In the genomic region with DNA sequence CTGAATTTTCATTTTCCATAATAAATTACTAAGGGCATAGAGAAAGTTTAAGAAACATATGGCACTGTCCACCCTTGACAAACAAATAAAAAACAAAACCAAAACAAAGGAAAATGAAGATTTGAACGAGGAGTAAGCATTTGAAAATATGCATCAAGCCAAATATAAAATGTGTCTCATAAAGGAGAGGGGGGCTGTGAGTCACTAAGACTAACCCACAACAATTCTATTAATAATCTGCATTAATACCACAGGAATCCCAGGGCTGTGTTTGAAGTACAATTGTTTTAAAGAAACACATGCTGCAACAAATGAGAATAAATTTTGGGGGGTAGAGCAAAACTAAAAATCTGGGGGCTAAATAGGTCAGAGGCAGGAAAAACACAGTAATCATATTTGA, we compare ENCODE assay signal across 14 cellular contexts. TPM values are rescaled to one million over a fixed set of nuclear protein-coding genes. Genes with fewer than 3 reads are reported as not detected.
DNase-seq lines count a peak whose midpoint lies in the region; ATAC-seq and TF ChIP-seq lines count a peak whose summit lies in the region.
"Had no signal": no experiment of that assay in that cellular context is flagged by ENCODE, and none has a peak within 500 bp of the region (broad histone marks: within the 10 kb centered on the region; RNA-seq: fewer than 3 reads in every experiment).

No MANE protein-coding gene starts in this region.

- H3K4me1 ChIP-seq in BLaER1 treated with 17β-estradiol and CSF1 and Interleukin-3, amounts not matched to agents 10 nM and 100 nM, result peaks cover 34 to 70% (median 50%) of the 10 kb centered on the region in 10 experiments
- H3K4me1 ChIP-seq in KMS-11 (ENCODE audit: low read depth, poor library complexity, severe bottlenecking) (peaks cover 21% of the 10 kb centered on the region), lower lobe of right lung (peaks cover 10% of the 10 kb centered on the region)

- H3K27ac ChIP-seq in BLaER1 treated with 17β-estradiol and CSF1 and Interleukin-3, amounts not matched to agents 10 nM and 100 nM, result peak overlapping the region in 9 of 11 experiments; percentile 43 to 67 (median 60); a peak in 18 of 22 replicates
- no peak overlapping the region for H3K27ac ChIP-seq in KMS-11
- no peak overlapping the region for H3K27ac ChIP-seq in lower lobe of right lung
- H3K27ac ChIP-seq: SJSA1 had no signal

- H2AFZ ChIP-seq in KMS-11 (ENCODE audit: low read depth), result no peak overlapping the region

- H3K27me3 Mint-ChIP-seq in activated naive CD8-positive, alpha-beta T cell, result no peaks in the 10 kb centered on the region

- H3K27ac Mint-ChIP-seq in activated naive CD8-positive, alpha-beta T cell, result peak overlapping the region; percentile 96

- peak overlapping the region; percentile 64 for H3K4me3 Mint-ChIP-seq in activated naive CD8-positive, alpha-beta T cell

- H3K27me3 ChIP-seq in BLaER1 treated with 17β-estradiol and CSF1 and Interleukin-3, amounts not matched to agents 10 nM and 100 nM, result no peaks in the 10 kb centered on the region
- H3K27me3 ChIP-seq in KMS-11 (ENCODE audit: insufficient read depth, low read depth), result no peaks in the 10 kb centered on the region
- no peaks in the 10 kb centered on the region for H3K27me3 ChIP-seq in lower lobe of right lung (ENCODE audit: low read depth)
- H3K27me3 ChIP-seq: SJSA1 had no signal

- H3K9me3 ChIP-seq in BLaER1 treated with 17β-estradiol and CSF1 and Interleukin-3, amounts not matched to agents 10 nM and 100 nM (replicated peaks in 1 of 11), result peaks cover 8 to 28% (median 19%) of the 10 kb centered on the region in 11 experiments; a peak in 20 of 22 replicates
- H3K9me3 ChIP-seq in lower lobe of right lung, result no peaks in the 10 kb centered on the region
- H3K9me3 ChIP-seq: SJSA1 had no signal

- no peaks in the 10 kb centered on the region for H4K20me1 ChIP-seq in BLaER1 treated with 17β-estradiol and CSF1 and Interleukin-3, amounts not matched to agents 10 nM and 100 nM
- H4K20me1 ChIP-seq in KMS-11 (ENCODE audit: insufficient read depth), result no peaks in the 10 kb centered on the region

- no peaks in the 10 kb centered on the region for H3K79me2 ChIP-seq in KMS-11 (ENCODE audit: insufficient read depth, low read depth)

- ATAC-seq in lower lobe of right lung (no peak), HG03354 (IDR thresholded peaks at IDR 0.05; ENCODE audit: poor library complexity, severe bottlenecking, unreplicated experiment) (no peak)

- DNase-seq in iris pigment epithelial cell (ENCODE audit: low read depth) (peak; percentile 51), UCSD-AML1 (lab: John Stamatoyannopoulos, UW; ENCODE audit: unreplicated experiment) (no peak), lower lobe of right lung (no peak), mucosa of gallbladder (ENCODE audit: low spot score) (no peak)
- DNase-seq: activated T-cell treated with anti-CD3 and anti-CD28 coated beads, Interleukin-2, amount 50 U/mL, for 48 hours; cerebellar nuclear complex; NCI-H1436 treated with DMSO at 0.1 percent for 48 hours; stimulated activated CD4-positive, alpha-beta T cell treated with anti-CD3 and anti-CD28 coated beads, Interleukin-4, amount 100 ng/mL, for 1 hour; stimulated activated naive CD4-positive, alpha-beta T cell treated with Interleukin-2 at 50 U/mL for 16 hours had no signal

- H3K4me2 ChIP-seq in BLaER1 treated with 17β-estradiol and CSF1 and Interleukin-3, amounts not matched to agents 10 nM and 100 nM, result peak overlapping the region; percentile 43 to 86 (median 63)
- H3K4me2 ChIP-seq in KMS-11, result peak overlapping the region; percentile 46

- peaks cover 7% of the 10 kb centered on the region for H3K9me3 Mint-ChIP-seq in activated naive CD8-positive, alpha-beta T cell (ENCODE audit: low read depth)

- TF ChIP-seq CTCF in KMS-11 (conservative IDR thresholded peaks at IDR 0.05; ENCODE audit: low read depth, low read length) (no peak), lower lobe of right lung (IDR thresholded peaks at IDR 0.05) (no peak)

- H3K36me3 Mint-ChIP-seq in activated naive CD8-positive, alpha-beta T cell, result peaks cover 16% of the 10 kb centered on the region

- H3K4me3 ChIP-seq in BLaER1 treated with 17β-estradiol and CSF1 and Interleukin-3, amounts not matched to agents 10 nM and 100 nM, result no peak overlapping the region
- H3K4me3 ChIP-seq in KMS-11 (IDR thresholded peaks at IDR 0.05; ENCODE audit: insufficient read depth, low read depth, low read length) (no peak overlapping the region), lower lobe of right lung (no peak overlapping the region)
- H3K4me3 ChIP-seq: SJSA1 had no signal

- intact Hi-C loops in lower lobe of right lung (cut with DNase I), result no loop called here

- H3K4me1 Mint-ChIP-seq in activated naive CD8-positive, alpha-beta T cell (ENCODE audit: low read depth), result peaks cover 88% of the 10 kb centered on the region

- H3K9ac ChIP-seq in BLaER1 treated with 17β-estradiol and CSF1 and Interleukin-3, amounts not matched to agents 10 nM and 100 nM, result peak overlapping the region in 3 of 11 experiments; percentile 23 to 26 (median 25); a peak in 5 of 22 replicates
- no peak overlapping the region for H3K9ac ChIP-seq in KMS-11

- peaks cover 0 to 6% (median 0%) of the 10 kb centered on the region in 11 experiments; a peak in 1 of 22 replicates for H3K36me3 ChIP-seq in BLaER1 treated with 17β-estradiol and CSF1 and Interleukin-3, amounts not matched to agents 10 nM and 100 nM
- H3K36me3 ChIP-seq in KMS-11 (ENCODE audit: insufficient read depth) (no peaks in the 10 kb centered on the region), lower lobe of right lung (peaks cover 6% of the 10 kb centered on the region)
- H3K36me3 ChIP-seq: SJSA1 had no signal

RNA-seq across cellular contexts. Expression of gene STK17B, which starts 53.8 kb away (rescaled TPM):
- total RNA-seq in lower lobe of right lung (54.0 TPM), mucosa of gallbladder (24.0 TPM)

Comparison
In these comparisons a context has a peak if more than half of its experiments do, and no peak if none do; other contexts are left out.
1. H3K27ac ChIP-seq: peak in BLaER1 treated with 17β-estradiol and CSF1 and Interleukin-3, amounts not matched to agents 10 nM and 100 nM (9 of 11); none in KMS-11 (single experiment) and lower lobe of right lung (single experiment).